22 cellular contexts compared by ENCODE assay signal in the genomic region with DNA sequence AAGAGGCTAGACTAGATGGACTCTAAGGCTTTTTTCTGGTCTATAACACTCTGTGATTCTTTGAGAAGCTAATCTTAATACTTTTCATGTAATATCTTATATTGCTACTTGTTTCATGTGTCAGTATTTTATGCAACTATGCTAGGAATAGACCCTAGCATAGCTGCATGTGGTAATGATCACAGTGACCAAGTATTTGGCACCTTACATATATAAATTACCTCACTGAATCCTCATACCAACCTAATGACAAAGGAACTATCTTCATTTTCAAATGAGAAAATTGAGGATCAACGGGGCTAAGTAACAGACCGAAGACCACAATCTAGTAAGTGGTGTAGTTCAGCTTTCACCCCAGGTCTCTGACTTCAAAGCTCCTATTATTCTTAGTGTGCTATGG.
DNase-seq lines count a peak whose midpoint lies in the region; ATAC-seq and TF ChIP-seq lines count a peak whose summit lies in the region.
"Had no signal": no experiment of that assay in that cellular context is flagged by ENCODE, and none has a peak within 500 bp of the region (broad histone marks: within the 10 kb centered on the region; RNA-seq: fewer than 3 reads in every experiment).

No MANE protein-coding gene starts in this region.

- H3K4me3 ChIP-seq in AG04449 (ENCODE audit: low read depth, low read length): no peak overlapping the region
- H3K4me3 ChIP-seq in mesenchymal stem cell (ENCODE audit: insufficient read depth in 1 of 2, low read depth in 1 of 2, low read length in 2 of 2): peak overlapping the region in 1 of 2 experiments; percentile 38
- H3K4me3 ChIP-seq: neural progenitor cell had no signal

- H3K9me3 Mint-ChIP-seq in HFFc6: no peaks in the 10 kb centered on the region
- H3K9me3 Mint-ChIP-seq in chondrocyte (ENCODE audit: low read depth): no peaks in the 10 kb centered on the region
- H3K9me3 Mint-ChIP-seq: activated B cell treated with CpG ODN at 0.5 μM for 24 hours; CD8-positive, alpha-beta T cell; IgD-negative memory B cell; immature natural killer cell; neural progenitor cell had no signal

- H3K27me3 Mint-ChIP-seq in HFFc6 (ENCODE audit: insufficient read depth) (no peaks in the 10 kb centered on the region), chondrocyte (ENCODE audit: low read depth) (no peaks in the 10 kb centered on the region)
- H3K27me3 Mint-ChIP-seq: activated B cell treated with CpG ODN at 0.5 μM for 24 hours had no signal

- H3K4me2 ChIP-seq in mesenchymal stem cell (ENCODE audit: low read length, poor library complexity, severe bottlenecking): no peak overlapping the region
- H3K4me2 ChIP-seq: neural progenitor cell had no signal

- H3K23ac ChIP-seq in mesenchymal stem cell (ENCODE audit: low read length in 2 of 2): no peak overlapping the region

- peak; percentile 84 for DNase-seq in AG04449 (ENCODE audit: low read depth, low spot score)
- DNase-seq in HFFc6: peak; percentile 18
- DNase-seq in chondrocyte (ENCODE audit: low spot score): no peak
- no peak for DNase-seq in mesenchymal stem cell
- no peak for DNase-seq in NCI-H1417 (lab: John Stamatoyannopoulos, UW)
- no peak for DNase-seq in left colon
- DNase-seq in hippocampal formation (lab: John Stamatoyannopoulos, UW): no peak
- no peak for DNase-seq in NCI-H774 (lab: John Stamatoyannopoulos, UW)
- DNase-seq: activated B cell treated with CpG ODN at 0.5 μM for 24 hours; activated CD8-positive, alpha-beta T cell treated with anti-CD3 and anti-CD28 coated beads, Interleukin-2, amount 10 ng/mL, durations not matched to agents 7 days and 5 days; CD8-positive, alpha-beta T cell; DMS79 treated with DMSO at 0.1 percent for 48 hours; glutamatergic neuron; immature natural killer cell; NCI-H2081; NCI-H524 treated with DMSO at 0.1 percent for 48 hours; SIG-M5; stimulated activated naive CD4-positive, alpha-beta T cell treated with Interleukin-2 at 50 U/mL for 16 hours; T-helper 17 cell; trophoblast cell had no signal

- no peak overlapping the region for H4K91ac ChIP-seq in mesenchymal stem cell (ENCODE audit: low read length)

- peaks cover 7% of the 10 kb centered on the region for H3K79me1 ChIP-seq in mesenchymal stem cell (replicated peaks; ENCODE audit: low read length, poor library complexity, severe bottlenecking)

- H3K4me3 Mint-ChIP-seq in HFFc6: no peak overlapping the region; the same call in 1 of the 2 replicates
- H3K4me3 Mint-ChIP-seq in chondrocyte (ENCODE audit: unreplicated experiment): no peak overlapping the region
- H3K4me3 Mint-ChIP-seq: activated B cell treated with CpG ODN at 0.5 μM for 24 hours; activated CD8-positive, alpha-beta T cell treated with anti-CD3 and anti-CD28 coated beads, Interleukin-2, amount 10 ng/mL, durations not matched to agents 7 days and 5 days; CD8-positive, alpha-beta T cell; IgD-negative memory B cell; immature natural killer cell; neural progenitor cell; T-helper 17 cell had no signal

- H3K36me3 ChIP-seq in mesenchymal stem cell (ENCODE audit: control insufficient read depth in 1 of 2, insufficient read depth in 2 of 2, low read depth in 1 of 2, low read length in 2 of 2): no peaks in the 10 kb centered on the region
- H3K36me3 ChIP-seq: neural progenitor cell had no signal

- no peaks in the 10 kb centered on the region for H3K9me3 ChIP-seq in mesenchymal stem cell (ENCODE audit: control insufficient read depth, low read length)

- no peak overlapping the region for H2BK12ac ChIP-seq in mesenchymal stem cell (ENCODE audit: low read length in 2 of 2)

- H3K27ac Mint-ChIP-seq in HFFc6 (no peak overlapping the region), chondrocyte (ENCODE audit: unreplicated experiment) (peak overlapping the region; percentile 84)
- H3K27ac Mint-ChIP-seq: activated B cell treated with CpG ODN at 0.5 μM for 24 hours; activated CD8-positive, alpha-beta T cell treated with anti-CD3 and anti-CD28 coated beads, Interleukin-2, amount 10 ng/mL, durations not matched to agents 7 days and 5 days; CD8-positive, alpha-beta T cell; IgD-negative memory B cell; immature natural killer cell; neural progenitor cell; T-helper 17 cell had no signal

- no peak overlapping the region for H4K8ac ChIP-seq in mesenchymal stem cell (ENCODE audit: low read length)

- H3K14ac ChIP-seq in mesenchymal stem cell (ENCODE audit: low read length in 2 of 2): no peak overlapping the region

- WGBS in mesenchymal stem cell: 40% methylated on average over 1 of the region's 2 CpGs

- POLR2A ChIA-PET in AG04449 (lab: Yijun Ruan, JAX): no interaction called here

- peaks cover 41% of the 10 kb centered on the region for H3K4me1 Mint-ChIP-seq in HFFc6 (ENCODE audit: low read depth)
- H3K4me1 Mint-ChIP-seq in chondrocyte (ENCODE audit: low read depth): peaks cover 48% of the 10 kb centered on the region
- H3K4me1 Mint-ChIP-seq: activated B cell treated with CpG ODN at 0.5 μM for 24 hours, immature natural killer cell, T-helper 17 cell had no signal

- H2BK15ac ChIP-seq in mesenchymal stem cell (ENCODE audit: low read depth, poor library complexity, severe bottlenecking): no peak overlapping the region

- no peak overlapping the region for H3K4ac ChIP-seq in mesenchymal stem cell (ENCODE audit: low read depth in 1 of 2, low read length in 2 of 2)

- ATAC-seq in left colon: no peak
- ATAC-seq: activated CD8-positive, alpha-beta T cell treated with anti-CD3 and anti-CD28 coated beads, Interleukin-2, amount 10 ng/mL, durations not matched to agents 7 days and 5 days; CD8-positive, alpha-beta T cell; T-helper 17 cell had no signal

- TF ChIP-seq CTCF in AG04449 (IDR thresholded peaks at IDR 0.05; ENCODE audit: insufficient read depth, low read length, missing control alignments) (no peak), HFFc6 (IDR thresholded peaks at IDR 0.05) (no peak), chondrocyte (IDR thresholded peaks at IDR 0.05) (no peak)

- H3K4me1 ChIP-seq in mesenchymal stem cell (ENCODE audit: control insufficient read depth, insufficient read depth, low read depth, low read length): peaks cover 9% of the 10 kb centered on the region

- peak overlapping the region; percentile 56 for H3K9ac ChIP-seq in mesenchymal stem cell (ENCODE audit: low read length)
- H3K9ac ChIP-seq: neural progenitor cell had no signal

- no peak overlapping the region for H2BK5ac ChIP-seq in mesenchymal stem cell (ENCODE audit: low read depth, low read length, poor library complexity, severe bottlenecking)

- no peak overlapping the region for H2AK5ac ChIP-seq in mesenchymal stem cell (ENCODE audit: low read length, severe bottlenecking)

- H3K27ac ChIP-seq in mesenchymal stem cell (ENCODE audit: low read length, poor library complexity, severe bottlenecking): peak overlapping the region; percentile 95
- H3K27ac ChIP-seq: neural progenitor cell had no signal

- H3K27me3 ChIP-seq in mesenchymal stem cell (ENCODE audit: control insufficient read depth in 1 of 2, insufficient read depth in 1 of 2, low read length in 2 of 2): no peaks in the 10 kb centered on the region

- no peak overlapping the region for H2BK120ac ChIP-seq in mesenchymal stem cell (ENCODE audit: low read depth, low read length)

- H3K18ac ChIP-seq in mesenchymal stem cell (ENCODE audit: low read depth in 1 of 2, low read length in 2 of 2): no peak overlapping the region

- CTCF ChIA-PET in AG04449 (lab: Yijun Ruan, JAX): interaction anchor here (1.4 to 2.7 kb wide), 6 partner anchors 10 to 227 kb away, joined by 3 to 11 read pairs (median 4); no protein-coding TSS in a partner anchor

- no peak overlapping the region for H2AFZ ChIP-seq in mesenchymal stem cell (ENCODE audit: low read depth, low read length)
- H2AFZ ChIP-seq: neural progenitor cell had no signal

- H3K36me3 Mint-ChIP-seq in HFFc6 (ENCODE audit: low read depth) (no peaks in the 10 kb centered on the region), chondrocyte (ENCODE audit: low read depth) (no peaks in the 10 kb centered on the region)
- H3K36me3 Mint-ChIP-seq: CD8-positive, alpha-beta T cell; immature natural killer cell; neural progenitor cell had no signal

- intact Hi-C loops in left colon (cut with DNase I, micrococcal nuclease): no loop called here

Comparison
In these comparisons a context has a peak if more than half of its experiments do, and no peak if none do; other contexts are left out.
1. DNase-seq: peak in AG04449 (single experiment) and HFFc6 (single experiment); none in chondrocyte (single experiment), mesenchymal stem cell (single experiment), NCI-H1417 (0 of 3), left colon (0 of 2), hippocampal formation (0 of 2) and NCI-H774 (single experiment).